ENCODE assay signal across 32 cellular contexts in genomic region chr22:20209761-20210250, GRCh38. TPM values are rescaled to one million over a fixed set of nuclear protein-coding genes. Genes with fewer than 3 reads are reported as not detected.
"Had no signal": no experiment of that assay in that cellular context is flagged by ENCODE, and none has a peak within 500 bp of the region (broad histone marks: within the 10 kb centered on the region; RNA-seq: fewer than 3 reads in every experiment).

No MANE protein-coding gene starts in this region.

- ATAC-seq: activated CD4-positive, alpha-beta T cell treated with anti-CD3 and anti-CD28 coated beads for 36 hours; activated CD8-positive, alpha-beta memory T cell treated with anti-CD3 and anti-CD28 coated beads, Interleukin-2, amount 10 ng/mL, durations not matched to agents 7 days and 5 days; activated CD8-positive, alpha-beta T cell treated with anti-CD3 and anti-CD28 coated beads, Interleukin-2, amount 10 ng/mL, durations not matched to agents 7 days and 5 days; activated naive CD8-positive, alpha-beta T cell treated with anti-CD3 and anti-CD28 coated beads, Interleukin-2, amount 50 U/mL, for 24 hours; body of pancreas; effector memory CD8-positive, alpha-beta T cell had no signal

- H3K27me3 ChIP-seq: adrenal gland, body of pancreas, esophagus muscularis mucosa had no signal

- H3K36me3 ChIP-seq: adrenal gland, esophagus muscularis mucosa had no signal

- H3K9me3 Mint-ChIP-seq: activated CD4-positive, alpha-beta memory T cell treated with anti-CD3 and anti-CD28 coated beads for 36 hours; activated CD4-positive, alpha-beta T cell treated with anti-CD3 and anti-CD28 coated beads, Interleukin-2, amount 10 ng/mL, durations not matched to agents 24 days and 14 days; activated naive CD4-positive, alpha-beta T cell treated with anti-CD3 and anti-CD28 coated beads for 36 hours; activated naive CD4-positive, alpha-beta T cell treated with anti-CD3 and anti-CD28 coated beads, Interleukin-2, amount 50 U/mL, for 24 hours; activated naive CD8-positive, alpha-beta T cell treated with anti-CD3 and anti-CD28 coated beads for 36 hours; activated naive CD8-positive, alpha-beta T cell treated with anti-CD3 and anti-CD28 coated beads, Interleukin-2, amount 50 U/mL, for 24 hours; activated T-helper 1 cell treated with anti-CD3 and anti-CD28 coated beads, Interleukin-12 subunit alpha, Interleukin-12 subunit beta, Interleukin-2, Interleukin-4 antibody, amounts not matched to agents 30 ng/mL and 10 ng/mL and 1 ng/mL, durations not matched to agents 14 hours and 24 hours and 36 hours; activated T-helper 2 cell treated with anti-CD3 and anti-CD28 coated beads, Interferon-gamma antibody, Interleukin-2, Interleukin-4, amounts not matched to agents 10 μg/mL and 5 μg/mL and 100 μg/mL, durations not matched to agents 14 hours and 24 hours and 36 hours; effector memory CD8-positive, alpha-beta T cell had no signal

- H3K27me3 Mint-ChIP-seq: activated CD4-positive, alpha-beta memory T cell treated with anti-CD3 and anti-CD28 coated beads for 36 hours; activated CD4-positive, alpha-beta T cell treated with anti-CD3 and anti-CD28 coated beads for 36 hours; activated CD4-positive, alpha-beta T cell treated with anti-CD3 and anti-CD28 coated beads, Interleukin-2, amount 10 ng/mL, durations not matched to agents 24 days and 14 days; activated CD8-positive, alpha-beta memory T cell treated with anti-CD3 and anti-CD28 coated beads, Interleukin-2, amount 10 ng/mL, durations not matched to agents 7 days and 5 days; activated naive CD4-positive, alpha-beta T cell treated with anti-CD3 and anti-CD28 coated beads, Interleukin-2, amount 50 U/mL, for 24 hours; activated naive CD8-positive, alpha-beta T cell treated with anti-CD3 and anti-CD28 coated beads for 36 hours; activated naive CD8-positive, alpha-beta T cell treated with anti-CD3 and anti-CD28 coated beads, Interleukin-2, amount 50 U/mL, for 24 hours; effector memory CD8-positive, alpha-beta T cell had no signal

- H3K36me3 Mint-ChIP-seq: activated CD4-positive, alpha-beta memory T cell treated with anti-CD3 and anti-CD28 coated beads for 36 hours; activated CD8-positive, alpha-beta memory T cell treated with anti-CD3 and anti-CD28 coated beads, Interleukin-2, amount 10 ng/mL, durations not matched to agents 7 days and 5 days; activated naive CD4-positive, alpha-beta T cell treated with anti-CD3 and anti-CD28 coated beads, Interleukin-2, amount 50 U/mL, for 24 hours; activated naive CD8-positive, alpha-beta T cell treated with anti-CD3 and anti-CD28 coated beads for 36 hours had no signal

- H3K4me3 ChIP-seq: adrenal gland, body of pancreas, esophagus muscularis mucosa had no signal

- H3K27ac ChIP-seq: adrenal gland, body of pancreas, esophagus muscularis mucosa had no signal

- H3K9me3 ChIP-seq: adrenal gland, body of pancreas, esophagus muscularis mucosa had no signal

- DNase-seq: activated CD4-positive, alpha-beta memory T cell treated with anti-CD3 and anti-CD28 coated beads for 36 hours; activated CD4-positive, alpha-beta T cell treated with anti-CD3 and anti-CD28 coated beads for 36 hours; activated CD4-positive, alpha-beta T cell treated with anti-CD3 and anti-CD28 coated beads, Interleukin-2, amount 10 ng/mL, durations not matched to agents 24 days and 14 days; activated CD4-positive, CD25-positive, alpha-beta regulatory T cell; activated CD4-positive, CD25-positive, alpha-beta regulatory T cell treated with anti-CD3 and anti-CD28 coated beads, Interleukin-2, amount 50 U/mL, for 72 hours; activated CD8-positive, alpha-beta memory T cell treated with anti-CD3 and anti-CD28 coated beads, Interleukin-2, amount 10 ng/mL, durations not matched to agents 7 days and 5 days; activated CD8-positive, alpha-beta memory T cell treated with anti-CD3 and anti-CD28 coated beads, Interleukin-2, amount 50 U/mL, for 4 hours; activated CD8-positive, alpha-beta T cell treated with anti-CD3 and anti-CD28 coated beads, Interleukin-2, amount 10 ng/mL, durations not matched to agents 7 days and 5 days; activated effector memory CD4-positive, alpha-beta T cell treated with anti-CD3 and anti-CD28 coated beads, Interleukin-2, amount 50 U/mL, for 16 hours; activated naive CD4-positive, alpha-beta T cell treated with anti-CD3 and anti-CD28 coated beads for 36 hours; activated naive CD8-positive, alpha-beta T cell treated with anti-CD3 and anti-CD28 coated beads for 36 hours; activated naive CD8-positive, alpha-beta T cell treated with anti-CD3 and anti-CD28 coated beads, Interleukin-2, amount 50 U/mL, for 24 hours; activated T-cell treated with anti-CD3 and anti-CD28 coated beads, Interleukin-2, amount 50 U/mL, for 1 hour; activated T-cell treated with anti-CD3 and anti-CD28 coated beads, Interleukin-2, amount 50 U/mL, for 48 hours; adrenal gland; amygdala; aorta; body of pancreas; cortex of kidney; dermis blood vessel endothelial cell; effector CD4-positive, alpha-beta T cell; effector memory CD8-positive, alpha-beta T cell; erythroblast; foreskin melanocyte; head of caudate nucleus; T-helper 2 cell had no signal

- H3K27ac Mint-ChIP-seq: activated CD4-positive, alpha-beta memory T cell treated with anti-CD3 and anti-CD28 coated beads for 36 hours; activated CD4-positive, alpha-beta T cell treated with anti-CD3 and anti-CD28 coated beads for 36 hours; activated CD4-positive, alpha-beta T cell treated with anti-CD3 and anti-CD28 coated beads, Interleukin-2, amount 10 ng/mL, durations not matched to agents 24 days and 14 days; activated CD8-positive, alpha-beta memory T cell treated with anti-CD3 and anti-CD28 coated beads, Interleukin-2, amount 10 ng/mL, durations not matched to agents 7 days and 5 days; activated CD8-positive, alpha-beta T cell treated with anti-CD3 and anti-CD28 coated beads, Interleukin-2, amount 10 ng/mL, durations not matched to agents 7 days and 5 days; activated naive CD4-positive, alpha-beta T cell treated with anti-CD3 and anti-CD28 coated beads for 36 hours; activated naive CD4-positive, alpha-beta T cell treated with anti-CD3 and anti-CD28 coated beads, Interleukin-2, amount 50 U/mL, for 24 hours; activated naive CD8-positive, alpha-beta T cell treated with anti-CD3 and anti-CD28 coated beads for 36 hours; activated naive CD8-positive, alpha-beta T cell treated with anti-CD3 and anti-CD28 coated beads, Interleukin-2, amount 50 U/mL, for 24 hours; activated T-helper 1 cell treated with anti-CD3 and anti-CD28 coated beads, Interleukin-12 subunit alpha, Interleukin-12 subunit beta, Interleukin-2, Interleukin-4 antibody, amounts not matched to agents 30 ng/mL and 10 ng/mL and 1 ng/mL, durations not matched to agents 14 hours and 24 hours and 36 hours; activated T-helper 2 cell treated with anti-CD3 and anti-CD28 coated beads, Interferon-gamma antibody, Interleukin-2, Interleukin-4, amounts not matched to agents 10 μg/mL and 5 μg/mL and 100 μg/mL, durations not matched to agents 14 hours and 24 hours and 36 hours had no signal

- FAIRE-seq: colon had no signal

- H3K4me3 Mint-ChIP-seq: activated CD4-positive, alpha-beta memory T cell treated with anti-CD3 and anti-CD28 coated beads for 36 hours; activated CD4-positive, alpha-beta T cell treated with anti-CD3 and anti-CD28 coated beads for 36 hours; activated CD4-positive, alpha-beta T cell treated with anti-CD3 and anti-CD28 coated beads, Interleukin-2, amount 10 ng/mL, durations not matched to agents 24 days and 14 days; activated CD8-positive, alpha-beta memory T cell treated with anti-CD3 and anti-CD28 coated beads, Interleukin-2, amount 10 ng/mL, durations not matched to agents 7 days and 5 days; activated CD8-positive, alpha-beta T cell treated with anti-CD3 and anti-CD28 coated beads, Interleukin-2, amount 10 ng/mL, durations not matched to agents 7 days and 5 days; activated naive CD4-positive, alpha-beta T cell treated with anti-CD3 and anti-CD28 coated beads for 36 hours; activated naive CD4-positive, alpha-beta T cell treated with anti-CD3 and anti-CD28 coated beads, Interleukin-2, amount 50 U/mL, for 24 hours; activated naive CD8-positive, alpha-beta T cell treated with anti-CD3 and anti-CD28 coated beads for 36 hours; activated naive CD8-positive, alpha-beta T cell treated with anti-CD3 and anti-CD28 coated beads, Interleukin-2, amount 50 U/mL, for 24 hours; effector memory CD8-positive, alpha-beta T cell had no signal

RNA-seq across cellular contexts. Expression of gene CCDC188, which starts 59.0 kb away (rescaled TPM):
- total RNA-seq: activated CD4-positive, alpha-beta T cell treated with anti-CD3 and anti-CD28 coated beads for 36 hours; activated CD4-positive, alpha-beta T cell treated with anti-CD3 and anti-CD28 coated beads, Interleukin-2, amount 10 ng/mL, durations not matched to agents 24 days and 14 days; activated CD8-positive, alpha-beta memory T cell treated with anti-CD3 and anti-CD28 coated beads for 36 hours; activated CD8-positive, alpha-beta memory T cell treated with anti-CD3 and anti-CD28 coated beads, Interleukin-2, amount 10 ng/mL, durations not matched to agents 7 days and 5 days; activated CD8-positive, alpha-beta T cell treated with anti-CD3 and anti-CD28 coated beads, Interleukin-2, amount 10 ng/mL, durations not matched to agents 7 days and 5 days; activated naive CD4-positive, alpha-beta T cell treated with anti-CD3 and anti-CD28 coated beads for 36 hours; activated naive CD8-positive, alpha-beta T cell treated with anti-CD3 and anti-CD28 coated beads for 36 hours; body of pancreas had no signal
- polyA plus RNA-seq: aorta had no signal
